8 cellular contexts compared by ENCODE assay signal in the genomic region with DNA sequence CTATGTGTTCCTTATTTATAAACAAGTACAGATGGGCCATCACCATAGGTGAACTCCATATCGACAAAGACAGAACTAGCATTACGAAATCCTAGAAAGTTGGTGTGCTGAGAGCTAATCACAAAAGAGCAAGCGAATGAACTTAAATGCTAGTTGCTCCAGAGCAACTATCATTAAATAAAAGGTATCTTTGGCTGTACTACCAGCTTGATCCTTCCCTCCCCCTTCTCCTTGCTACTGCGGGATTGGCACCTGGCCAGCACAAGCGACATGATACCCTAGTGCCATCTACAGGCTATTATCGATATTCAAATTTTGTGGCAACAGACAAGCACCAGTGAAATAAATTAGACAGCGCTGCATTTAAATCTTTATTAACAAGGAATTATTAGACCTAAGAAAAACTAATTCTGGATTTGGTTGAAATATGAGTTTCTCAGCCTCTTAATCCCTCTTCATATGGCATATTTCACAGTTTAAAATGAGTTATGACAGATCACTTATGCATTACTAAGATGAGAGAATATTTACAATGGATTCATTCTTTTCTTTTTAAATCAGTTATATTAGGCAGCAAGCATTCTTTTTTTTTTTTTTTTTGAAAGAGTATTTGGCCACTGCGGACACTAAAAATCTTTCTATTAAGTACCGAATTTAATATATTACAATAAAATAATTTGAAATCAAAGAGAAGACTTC. TPM values are rescaled to one million over a fixed set of nuclear protein-coding genes. Genes with fewer than 3 reads are reported as not detected.
DNase-seq lines count a peak whose midpoint lies in the region; ATAC-seq and TF ChIP-seq lines count a peak whose summit lies in the region.

No MANE protein-coding gene starts in this region.

- TF ChIP-seq CTCF in GM23338 (conservative IDR thresholded peaks at IDR 0.05; ENCODE audit: low read depth in 2 of 2) (peak; percentile 82 to 86), astrocyte of the spinal cord (IDR thresholded peaks at IDR 0.05; ENCODE audit: low read depth, low read length) (peak; percentile 59)

- peak; percentile 82 for ATAC-seq in GM23338

- in situ Hi-C loops in astrocyte of the spinal cord (cut with HindIII; ENCODE audit: low sequenced_read_pairs): no loop called here

- no peaks in the 10 kb centered on the region for H3K36me3 ChIP-seq in GM23338 (ENCODE audit: insufficient read depth)

- no peak overlapping the region for H3K4me3 ChIP-seq in GM23338
- H3K4me3 ChIP-seq in astrocyte of the spinal cord (ENCODE audit: low read depth, low read length): peak overlapping the region; percentile 36
- peak overlapping the region; percentile 39 for H3K4me3 ChIP-seq in skeletal muscle cell (ENCODE audit: low read depth, low read length)

- H4K20me1 ChIP-seq in GM23338 (replicated peaks; ENCODE audit: insufficient read depth): no peaks in the 10 kb centered on the region

- no peak overlapping the region for H3K4me2 ChIP-seq in GM23338

- H3K27me3 ChIP-seq in GM23338 (ENCODE audit: insufficient read depth): peaks cover 5% of the 10 kb centered on the region

- H3K27ac ChIP-seq in GM23338 (ENCODE audit: low read depth): no peak overlapping the region

- H3K9me2 ChIP-seq in GM23338 (ENCODE audit: insufficient read depth): no peaks in the 10 kb centered on the region

- H2AFZ ChIP-seq in GM23338: no peak overlapping the region

- no peak overlapping the region for H3K27ac Mint-ChIP-seq in GM23338

- H3K36me3 Mint-ChIP-seq in GM23338 (ENCODE audit: low read depth): no peaks in the 10 kb centered on the region

- DNase-seq in Daoy (ENCODE audit: low read depth) (peak; percentile 56), GM23338 (ENCODE audit: low spot score) (peak; percentile 83), MV-4-11 (lab: John Stamatoyannopoulos, UW) (peak; percentile 58), SK-N-DZ (ENCODE audit: low spot score) (peak; percentile 77), astrocyte of the spinal cord (ENCODE audit: low read depth, low spot score) (peak; percentile 89), hypothalamus (lab: John Stamatoyannopoulos, UW) (peak in 50 of 51 donors; percentile 7 to 91 (median 63)), skeletal muscle cell (ENCODE audit: low read depth) (peak; percentile 75)
- DNase-seq in activated CD4-positive, CD25-positive, alpha-beta regulatory T cell (lab: John Stamatoyannopoulos, UW): no peak

- H3K4me1 Mint-ChIP-seq in GM23338: peaks cover 5% of the 10 kb centered on the region; the same call in 2 of the 3 replicates

- H3K27me3 Mint-ChIP-seq in GM23338 (ENCODE audit: insufficient read depth, low read depth, poor library complexity): no peaks in the 10 kb centered on the region

- H3K4me1 ChIP-seq in GM23338 (ENCODE audit: insufficient read depth): peaks cover 10% of the 10 kb centered on the region; the same call in 1 of the 2 replicates

- no peaks in the 10 kb centered on the region for H3F3A ChIP-seq in GM23338 (replicated peaks; ENCODE audit: low read depth)

- H3K9me3 Mint-ChIP-seq in GM23338: no peaks in the 10 kb centered on the region

- no peaks in the 10 kb centered on the region for H3K79me2 ChIP-seq in GM23338 (replicated peaks; ENCODE audit: insufficient read depth)

- no peak overlapping the region for H3K4me3 Mint-ChIP-seq in GM23338

TF ChIP-seq in GM23338, 12 proteins besides CTCF, POLR2A, EP300 and RAD21 (continues in another document):
- TF ChIP-seq JUNB (IDR thresholded peaks at IDR 0.05; ENCODE audit: unreplicated experiment) (no peak), EZH2phosphoT487 (IDR thresholded peaks at IDR 0.05; ENCODE audit: unreplicated experiment) (no peak), EZH2 (IDR thresholded peaks at IDR 0.05; ENCODE audit: low read depth, unreplicated experiment) (no peak), ZNF462 (CRISPR knock-in tag; IDR thresholded peaks at IDR 0.05) (no peak), POLR2AphosphoS5 (IDR thresholded peaks at IDR 0.05; ENCODE audit: low read depth) (no peak), ZNF331 (CRISPR knock-in tag; IDR thresholded peaks at IDR 0.05; ENCODE audit: low read depth) (no peak)
- TF ChIP-seq, protein P1, sequence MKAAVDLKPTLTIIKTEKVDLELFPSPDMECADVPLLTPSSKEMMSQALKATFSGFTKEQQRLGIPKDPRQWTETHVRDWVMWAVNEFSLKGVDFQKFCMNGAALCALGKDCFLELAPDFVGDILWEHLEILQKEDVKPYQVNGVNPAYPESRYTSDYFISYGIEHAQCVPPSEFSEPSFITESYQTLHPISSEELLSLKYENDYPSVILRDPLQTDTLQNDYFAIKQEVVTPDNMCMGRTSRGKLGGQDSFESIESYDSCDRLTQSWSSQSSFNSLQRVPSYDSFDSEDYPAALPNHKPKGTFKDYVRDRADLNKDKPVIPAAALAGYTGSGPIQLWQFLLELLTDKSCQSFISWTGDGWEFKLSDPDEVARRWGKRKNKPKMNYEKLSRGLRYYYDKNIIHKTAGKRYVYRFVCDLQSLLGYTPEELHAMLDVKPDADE (IDR thresholded peaks at IDR 0.05): no peak

RNA-seq across cellular contexts. Expression of gene PCDH9, which starts 5.8 kb away (rescaled TPM):
- under 0.01 and 0.06 TPM in 2 replicates for total RNA-seq in Daoy (2014; rRNA removed; shearing (Covaris generic))
- total RNA-seq in GM23338 (2014; rRNA removed; shearing (Covaris generic)): 0.31 and 0.82 TPM in 2 replicates
- 0.23 and 0.52 TPM in 2 replicates for polyA plus RNA-seq in GM23338 (2016; fragmentation: Nextera tagmentation; extraction: Ambion mirVana)
- 1.8 and 2.1 TPM in 2 replicates for polyA plus RNA-seq in SK-N-DZ (2014; cell fraction: cytosol; rRNA removed)
- polyA plus RNA-seq in SK-N-DZ (2014; cell fraction: nucleus; rRNA removed): 2.2 and 2.8 TPM in 2 replicates

Comparison
In these comparisons a context has a peak if more than half of its experiments do, and no peak if none do; other contexts are left out.
1. DNase-seq: peak in Daoy (single experiment), GM23338 (single experiment), MV-4-11 (single experiment), SK-N-DZ (single experiment), astrocyte of the spinal cord (single experiment), hypothalamus (50 of 51) and skeletal muscle cell (single experiment); none in activated CD4-positive, CD25-positive, alpha-beta regulatory T cell (0 of 4).